ENCODE assay signal across 14 cellular contexts in the genomic region with DNA sequence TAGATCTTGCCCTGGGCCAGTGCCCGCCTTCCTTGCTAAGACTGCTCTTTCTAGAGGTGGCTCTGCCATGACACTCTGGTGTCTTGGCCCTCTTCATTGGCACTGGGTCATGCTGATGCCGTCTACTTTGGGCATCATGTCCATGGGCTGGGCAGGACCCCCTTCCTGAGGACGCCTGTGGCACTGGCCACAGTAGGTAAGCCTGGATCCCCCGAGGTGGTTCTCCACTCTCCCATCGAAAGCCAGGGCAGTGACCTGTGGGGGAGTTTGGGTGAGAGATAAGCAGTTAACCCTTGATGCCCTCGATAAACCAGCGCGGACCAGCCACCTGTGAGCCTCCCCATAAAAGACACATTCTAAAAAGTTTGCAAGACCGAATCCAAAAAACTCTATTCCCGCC. TPM values are rescaled to one million over a fixed set of nuclear protein-coding genes. Genes with fewer than 3 reads are reported as not detected.
DNase-seq lines count a peak whose midpoint lies in the region; ATAC-seq and TF ChIP-seq lines count a peak whose summit lies in the region.
"Had no signal": no experiment of that assay in that cellular context is flagged by ENCODE, and none has a peak within 500 bp of the region (broad histone marks: within the 10 kb centered on the region; RNA-seq: fewer than 3 reads in every experiment).

No MANE protein-coding gene starts in this region.

- TF ChIP-seq CTCF in heart left ventricle (IDR thresholded peaks at IDR 0.05) (no peak), esophagus muscularis mucosa (IDR thresholded peaks at IDR 0.05) (no peak), parathyroid adenoma (IDR thresholded peaks at IDR 0.05) (no peak), upper lobe of right lung (IDR thresholded peaks at IDR 0.05) (no peak)

- no peak overlapping the region for H3K9ac ChIP-seq in parathyroid adenoma

- H3K4me2 ChIP-seq in parathyroid adenoma (ENCODE audit: low read length), result no peak overlapping the region

- H3K9me3 ChIP-seq in heart left ventricle (no peaks in the 10 kb centered on the region), esophagus muscularis mucosa (no peaks in the 10 kb centered on the region), parathyroid adenoma (ENCODE audit: control insufficient read depth, low read length) (no peaks in the 10 kb centered on the region), upper lobe of right lung (no peaks in the 10 kb centered on the region)

- 84 to 87% (median 86%) methylated on average over 10 of the region's 10 CpGs for WGBS in heart left ventricle, 4 donors
- WGBS in esophagus muscularis mucosa, result 84% methylated on average over 9 of the region's 10 CpGs

- H3K36me3 ChIP-seq in heart left ventricle, result peaks cover 0 to 86% (median 66%) of the 10 kb centered on the region in 9 donors
- H3K36me3 ChIP-seq in esophagus muscularis mucosa, result peaks cover 53 to 80% (median 75%) of the 10 kb centered on the region in 4 donors
- no peaks in the 10 kb centered on the region for H3K36me3 ChIP-seq in parathyroid adenoma (ENCODE audit: control insufficient read depth, insufficient read depth, low read length)
- H3K36me3 ChIP-seq in upper lobe of right lung, result peaks cover 79% of the 10 kb centered on the region

- no peak overlapping the region for H2AFZ ChIP-seq in parathyroid adenoma

- H3K27ac ChIP-seq in heart left ventricle (peak overlapping the region in 11 of 12 donors; percentile 51 to 95 (median 78)), esophagus muscularis mucosa (replicated peaks in 1 of 4) (peak overlapping the region; percentile 61 to 87 (median 68)), parathyroid adenoma (peak overlapping the region; percentile 61), upper lobe of right lung (peak overlapping the region; percentile 83)

- ATAC-seq in heart left ventricle (no peak), left ventricle myocardium superior (no peak), upper lobe of right lung (no peak), HG02678 (IDR thresholded peaks at IDR 0.05; ENCODE audit: unreplicated experiment) (no peak), GM21390 (IDR thresholded peaks at IDR 0.05; ENCODE audit: unreplicated experiment) (no peak), GM18520 (IDR thresholded peaks at IDR 0.05; ENCODE audit: unreplicated experiment) (no peak)
- ATAC-seq: T-cell had no signal

- H3K4me1 ChIP-seq in heart left ventricle, result peaks cover 12 to 63% (median 48%) of the 10 kb centered on the region in 12 donors
- peaks cover 48 to 64% (median 53%) of the 10 kb centered on the region in 4 donors for H3K4me1 ChIP-seq in esophagus muscularis mucosa
- peaks cover 7% of the 10 kb centered on the region for H3K4me1 ChIP-seq in parathyroid adenoma
- H3K4me1 ChIP-seq in upper lobe of right lung, result peaks cover 29% of the 10 kb centered on the region

- peaks cover 7% of the 10 kb centered on the region for H3K79me2 ChIP-seq in parathyroid adenoma

- H3K4me3 ChIP-seq in heart left ventricle (no peak overlapping the region), esophagus muscularis mucosa (no peak overlapping the region), parathyroid adenoma (ENCODE audit: low read depth, low read length) (no peak overlapping the region), upper lobe of right lung (no peak overlapping the region)

- DNase-seq in heart left ventricle, result peak in 1 of 5 donors; percentile 41
- DNase-seq in left ventricle myocardium superior, result no peak
- no peak for DNase-seq in esophagus muscularis mucosa (ENCODE audit: extremely low spot score)
- DNase-seq in upper lobe of right lung, result no peak
- DNase-seq: activated naive CD8-positive, alpha-beta T cell treated with anti-CD3 and anti-CD28 coated beads, Interleukin-2, amount 10 ng/mL, durations not matched to agents 7 days and 5 days; CD8-positive, alpha-beta memory T cell; cerebellar nuclear complex; NCI-H1048; NCI-H446; T-cell had no signal

- TF ChIP-seq EP300 in esophagus muscularis mucosa (IDR thresholded peaks at IDR 0.05), result no peak

- TF ChIP-seq POLR2A in heart left ventricle (IDR thresholded peaks at IDR 0.05) (no peak), esophagus muscularis mucosa (IDR thresholded peaks at IDR 0.05; ENCODE audit: low read depth) (no peak)

- intact Hi-C loops in heart left ventricle (cut with DNase I) (no loop called here), left ventricle myocardium superior (cut with micrococcal nuclease) (no loop called here), esophagus muscularis mucosa (cut with DNase I) (no loop called here), upper lobe of right lung (cut with DNase I) (no loop called here)

- H3K27me3 ChIP-seq in heart left ventricle (no peaks in the 10 kb centered on the region), esophagus muscularis mucosa (no peaks in the 10 kb centered on the region), parathyroid adenoma (ENCODE audit: control insufficient read depth, insufficient read depth, low read length) (no peaks in the 10 kb centered on the region), upper lobe of right lung (no peaks in the 10 kb centered on the region)

RNA-seq across cellular contexts. Expression of gene ITGB4, which starts 20.0 kb away (rescaled TPM):
- 10 to 100 TPM in 6 of 9 donors, 1 to 10 TPM in 3; 5.1 to 26.8 (median 11.0) TPM for total RNA-seq in heart left ventricle
- 1 to 10 TPM; 4.0 to 7.5 TPM for polyA plus RNA-seq in heart left ventricle
- total RNA-seq in left ventricle myocardium superior, result 8.8 TPM
- total RNA-seq in esophagus muscularis mucosa, result 10 to 100 TPM; 36.5 to 57.4 (median 46.6) TPM
- 82.2 TPM for total RNA-seq in upper lobe of right lung

RNA-seq across cellular contexts. Expression of gene SAP30BP, which starts 34.1 kb away (rescaled TPM):
- 10 to 100 TPM; 40.9 to 67.8 (median 54.4) TPM for total RNA-seq in heart left ventricle
- polyA plus RNA-seq in heart left ventricle, result 100 to 1,000 TPM in 1 of 2 donors, 10 to 100 TPM in 1; 59.9 to 121 TPM
- total RNA-seq in left ventricle myocardium superior, result 47.8 TPM
- total RNA-seq in esophagus muscularis mucosa, result 10 to 100 TPM; 50.3 to 81.3 (median 77.6) TPM
- 71.4 TPM for total RNA-seq in upper lobe of right lung

RNA-seq across cellular contexts. Expression of gene RECQL5, which starts 34.3 kb away (rescaled TPM):
- total RNA-seq in heart left ventricle (10 to 100 TPM in 5 of 9 donors, 1 to 10 TPM in 4; 6.0 to 15.9 (median 10.2) TPM), left ventricle myocardium superior (14.3 TPM), esophagus muscularis mucosa (10 to 100 TPM in 3 of 4 donors, 1 to 10 TPM in 1; 6.3 to 14.7 (median 11.9) TPM), upper lobe of right lung (43.1 TPM)
- 10 to 100 TPM in 1 of 2 donors, 1 to 10 TPM in 1; 7.8 to 13.3 TPM for polyA plus RNA-seq in heart left ventricle
